In genomic region chr16:12811441-12812198, GRCh38 we compare ENCODE assay signal across 17 cellular contexts.
"Had no signal": no experiment of that assay in that cellular context is flagged by ENCODE, and none has a peak within 500 bp of the region (broad histone marks: within the 10 kb centered on the region; RNA-seq: fewer than 3 reads in every experiment).

No MANE protein-coding gene starts in this region.

- H3K27me3 ChIP-seq: adrenal gland, cardiac muscle cell, colonic mucosa, esophagus muscularis mucosa, suprapubic skin had no signal

- H3K27ac ChIP-seq: adrenal gland, cardiac muscle cell, colonic mucosa, esophagus muscularis mucosa, suprapubic skin had no signal

- H3K36me3 ChIP-seq: adrenal gland, cardiac muscle cell, colonic mucosa, esophagus muscularis mucosa, suprapubic skin had no signal

- H3K9me3 Mint-ChIP-seq: neural crest cell had no signal

- H3K36me3 Mint-ChIP-seq: activated naive CD4-positive, alpha-beta T cell treated with anti-CD3 and anti-CD28 coated beads, Interleukin-2, amount 50 U/mL, for 24 hours; WTC11 had no signal

- H3K27me3 Mint-ChIP-seq: activated CD4-positive, alpha-beta T cell treated with anti-CD3 and anti-CD28 coated beads, Interleukin-2, amount 10 ng/mL, durations not matched to agents 24 days and 14 days; T-helper 17 cell had no signal

- H3K4me1 Mint-ChIP-seq: activated naive CD4-positive, alpha-beta T cell treated with anti-CD3 and anti-CD28 coated beads, Interleukin-2, amount 50 U/mL, for 24 hours; neural crest cell; T-helper 17 cell; WTC11 had no signal

- H3K4me3 Mint-ChIP-seq: activated CD4-positive, alpha-beta T cell treated with anti-CD3 and anti-CD28 coated beads, Interleukin-2, amount 10 ng/mL, durations not matched to agents 24 days and 14 days; activated CD8-positive, alpha-beta T cell treated with anti-CD3 and anti-CD28 coated beads, Interleukin-2, amount 10 ng/mL, durations not matched to agents 7 days and 5 days; activated naive CD4-positive, alpha-beta T cell treated with anti-CD3 and anti-CD28 coated beads, Interleukin-2, amount 50 U/mL, for 24 hours; neural crest cell; T-helper 17 cell; WTC11 had no signal

- H3K4me1 ChIP-seq: adrenal gland, colonic mucosa, esophagus muscularis mucosa, suprapubic skin had no signal

- DNase-seq: activated CD4-positive, alpha-beta T cell treated with anti-CD3 and anti-CD28 coated beads, Interleukin-2, amount 10 ng/mL, durations not matched to agents 24 days and 14 days; activated CD8-positive, alpha-beta memory T cell treated with anti-CD3 and anti-CD28 coated beads, Interleukin-2, amount 50 U/mL, for 4 hours; activated CD8-positive, alpha-beta T cell treated with anti-CD3 and anti-CD28 coated beads, Interleukin-2, amount 10 ng/mL, durations not matched to agents 7 days and 5 days; activated effector memory CD4-positive, alpha-beta T cell treated with anti-CD3 and anti-CD28 coated beads, Interleukin-2, amount 50 U/mL, for 16 hours; activated T-cell treated with anti-CD3 and anti-CD28 coated beads, Interleukin-2, amount 50 U/mL, for 48 hours; adrenal gland; colonic mucosa; kidney glomerular epithelial cell; stimulated activated CD4-positive, alpha-beta T cell treated with anti-CD3 and anti-CD28 coated beads, Interleukin-2, amount 100 ng/mL, for 48 hours; stimulated activated naive CD4-positive, alpha-beta T cell; T-helper 17 cell had no signal

- H3K9me3 ChIP-seq: adrenal gland, colonic mucosa, esophagus muscularis mucosa, suprapubic skin had no signal

- ATAC-seq: activated CD8-positive, alpha-beta T cell treated with anti-CD3 and anti-CD28 coated beads, Interleukin-2, amount 10 ng/mL, durations not matched to agents 7 days and 5 days; T-helper 17 cell; WTC11 had no signal

- H3K27ac Mint-ChIP-seq: activated CD4-positive, alpha-beta T cell treated with anti-CD3 and anti-CD28 coated beads, Interleukin-2, amount 10 ng/mL, durations not matched to agents 24 days and 14 days; activated CD8-positive, alpha-beta T cell treated with anti-CD3 and anti-CD28 coated beads, Interleukin-2, amount 10 ng/mL, durations not matched to agents 7 days and 5 days; activated naive CD4-positive, alpha-beta T cell treated with anti-CD3 and anti-CD28 coated beads, Interleukin-2, amount 50 U/mL, for 24 hours; T-helper 17 cell; WTC11 had no signal

- H3K4me3 ChIP-seq: adrenal gland, cardiac muscle cell, colonic mucosa, esophagus muscularis mucosa, suprapubic skin had no signal
